Comparison of ENCODE assay signal across 1 cellular context in genomic region chr12:117388865-117389508, GRCh38.
TF ChIP-seq lines count a peak whose summit lies in the region.

No MANE protein-coding gene starts in this region.

TF ChIP-seq in HEK293, 187 proteins besides CTCF, POLR2A, EP300 and RAD21 (continued from another document):
- peak; percentile 87 for TF ChIP-seq GLIS1 (tag by site-specific recombination; IDR thresholded peaks at IDR 0.05)
- TF ChIP-seq ZNF10 (tag by site-specific recombination; IDR thresholded peaks at IDR 0.05) = no peak
- TF ChIP-seq INSM2 (tag by site-specific recombination; IDR thresholded peaks at IDR 0.05) = no peak
TF ChIP-seq in HEK293: peak in this region for 3.
